ENCODE assay signal across 1 cellular context in the genomic region with DNA sequence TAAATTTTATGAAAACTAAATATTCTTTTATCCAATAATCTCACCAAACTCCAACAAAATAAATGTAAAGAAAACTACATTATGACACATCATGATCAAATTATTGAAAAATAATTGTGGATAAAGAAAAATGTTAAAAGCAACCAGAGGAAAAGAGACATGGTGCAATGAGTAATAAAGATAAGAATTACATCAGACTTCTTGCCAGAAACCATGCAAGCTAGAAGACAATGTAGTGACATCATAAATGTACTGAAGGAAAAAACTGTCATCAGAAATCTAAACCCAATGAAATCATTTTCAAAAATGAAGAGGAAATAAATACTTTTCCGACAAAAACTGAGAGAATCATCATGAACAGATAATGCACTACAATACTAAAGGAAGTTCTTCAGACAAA.
A peak's percentile ranks its signal among the peaks of the same experiment; 100 is the strongest.
TF ChIP-seq lines count a peak whose summit lies in the region.

No MANE protein-coding gene starts in this region.

TF ChIP-seq in HEK293, 187 proteins besides CTCF, POLR2A, EP300 and RAD21 (continued from another document):
- TF ChIP-seq, protein P1, sequence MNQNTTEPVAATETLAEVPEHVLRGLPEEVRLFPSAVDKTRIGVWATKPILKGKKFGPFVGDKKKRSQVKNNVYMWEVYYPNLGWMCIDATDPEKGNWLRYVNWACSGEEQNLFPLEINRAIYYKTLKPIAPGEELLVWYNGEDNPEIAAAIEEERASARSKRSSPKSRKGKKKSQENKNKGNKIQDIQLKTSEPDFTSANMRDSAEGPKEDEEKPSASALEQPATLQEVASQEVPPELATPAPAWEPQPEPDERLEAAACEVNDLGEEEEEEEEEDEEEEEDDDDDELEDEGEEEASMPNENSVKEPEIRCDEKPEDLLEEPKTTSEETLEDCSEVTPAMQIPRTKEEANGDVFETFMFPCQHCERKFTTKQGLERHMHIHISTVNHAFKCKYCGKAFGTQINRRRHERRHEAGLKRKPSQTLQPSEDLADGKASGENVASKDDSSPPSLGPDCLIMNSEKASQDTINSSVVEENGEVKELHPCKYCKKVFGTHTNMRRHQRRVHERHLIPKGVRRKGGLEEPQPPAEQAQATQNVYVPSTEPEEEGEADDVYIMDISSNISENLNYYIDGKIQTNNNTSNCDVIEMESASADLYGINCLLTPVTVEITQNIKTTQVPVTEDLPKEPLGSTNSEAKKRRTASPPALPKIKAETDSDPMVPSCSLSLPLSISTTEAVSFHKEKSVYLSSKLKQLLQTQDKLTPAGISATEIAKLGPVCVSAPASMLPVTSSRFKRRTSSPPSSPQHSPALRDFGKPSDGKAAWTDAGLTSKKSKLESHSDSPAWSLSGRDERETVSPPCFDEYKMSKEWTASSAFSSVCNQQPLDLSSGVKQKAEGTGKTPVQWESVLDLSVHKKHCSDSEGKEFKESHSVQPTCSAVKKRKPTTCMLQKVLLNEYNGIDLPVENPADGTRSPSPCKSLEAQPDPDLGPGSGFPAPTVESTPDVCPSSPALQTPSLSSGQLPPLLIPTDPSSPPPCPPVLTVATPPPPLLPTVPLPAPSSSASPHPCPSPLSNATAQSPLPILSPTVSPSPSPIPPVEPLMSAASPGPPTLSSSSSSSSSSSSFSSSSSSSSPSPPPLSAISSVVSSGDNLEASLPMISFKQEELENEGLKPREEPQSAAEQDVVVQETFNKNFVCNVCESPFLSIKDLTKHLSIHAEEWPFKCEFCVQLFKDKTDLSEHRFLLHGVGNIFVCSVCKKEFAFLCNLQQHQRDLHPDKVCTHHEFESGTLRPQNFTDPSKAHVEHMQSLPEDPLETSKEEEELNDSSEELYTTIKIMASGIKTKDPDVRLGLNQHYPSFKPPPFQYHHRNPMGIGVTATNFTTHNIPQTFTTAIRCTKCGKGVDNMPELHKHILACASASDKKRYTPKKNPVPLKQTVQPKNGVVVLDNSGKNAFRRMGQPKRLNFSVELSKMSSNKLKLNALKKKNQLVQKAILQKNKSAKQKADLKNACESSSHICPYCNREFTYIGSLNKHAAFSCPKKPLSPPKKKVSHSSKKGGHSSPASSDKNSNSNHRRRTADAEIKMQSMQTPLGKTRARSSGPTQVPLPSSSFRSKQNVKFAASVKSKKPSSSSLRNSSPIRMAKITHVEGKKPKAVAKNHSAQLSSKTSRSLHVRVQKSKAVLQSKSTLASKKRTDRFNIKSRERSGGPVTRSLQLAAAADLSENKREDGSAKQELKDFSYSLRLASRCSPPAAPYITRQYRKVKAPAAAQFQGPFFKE (tag by site-specific recombination; IDR thresholded peaks at IDR 0.05; ENCODE audit: borderline replicate concordance): no peak
- TF ChIP-seq, protein P2, sequence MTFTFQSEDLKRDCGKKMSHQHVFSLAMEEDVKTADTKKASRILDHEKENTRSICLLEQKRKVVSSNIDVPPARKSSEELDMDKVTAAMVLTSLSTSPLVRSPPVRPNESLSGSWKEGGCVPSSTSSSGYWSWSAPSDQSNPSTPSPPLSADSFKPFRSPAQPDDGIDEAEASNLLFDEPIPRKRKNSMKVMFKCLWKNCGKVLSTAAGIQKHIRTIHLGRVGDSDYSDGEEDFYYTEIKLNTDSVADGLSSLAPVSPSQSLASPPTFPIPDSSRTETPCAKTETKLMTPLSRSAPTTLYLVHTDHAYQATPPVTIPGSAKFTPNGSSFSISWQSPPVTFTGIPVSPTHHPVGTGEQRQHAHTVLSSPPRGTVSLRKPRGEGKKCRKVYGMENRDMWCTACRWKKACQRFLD (tag by site-specific recombination; IDR thresholded peaks at IDR 0.05): no peak
- no peak for TF ChIP-seq ZNF555 (tag by site-specific recombination; conservative IDR thresholded peaks at IDR 0.05)
- TF ChIP-seq ZNF302 (tag by site-specific recombination; IDR thresholded peaks at IDR 0.05; ENCODE audit: low read depth): no peak
- TF ChIP-seq GFI1B (tag by site-specific recombination; IDR thresholded peaks at IDR 0.05): no peak
- TF ChIP-seq ZNF629 (tag by site-specific recombination; IDR thresholded peaks at IDR 0.05): 0 out of 2 replicates have a peak, but pooled peaks have one; percentile 46
TF ChIP-seq in HEK293: peak in this region for 9.
